ENCODE assay signal across 8 cellular contexts in genomic region chr2:64018715-64019082, GRCh38. TPM values are rescaled to one million over a fixed set of nuclear protein-coding genes. Genes with fewer than 3 reads are reported as not detected.
DNase-seq lines count a peak whose midpoint lies in the region; ATAC-seq, FAIRE-seq and TF ChIP-seq lines count a peak whose summit lies in the region.

No MANE protein-coding gene starts in this region.

- intact Hi-C loops in endothelial cell of umbilical vein (cut with micrococcal nuclease): loop anchor here (2.0 to 10.0 kb wide), 2 partner anchors 46 to 324 kb away; no protein-coding TSS in a partner anchor
- intact Hi-C loops in mucosa of descending colon (cut with DNase I, micrococcal nuclease): no loop called here
- intact Hi-C loops in tibial artery (cut with DNase I; ENCODE audit: low total_unique reads): loop anchor here (5.0 kb wide), 1 partner anchor 124 kb away; the partner anchor contains the start of gene PELI1

- H3K4me2 ChIP-seq in endothelial cell of umbilical vein (ENCODE audit: insufficient read depth, low read length): peak overlapping the region; percentile 79

- peak; percentile 47 for ATAC-seq in GM19372 (IDR thresholded peaks at IDR 0.05; ENCODE audit: low read depth, unreplicated experiment)
- peak; percentile 33 for ATAC-seq in HG03457 (IDR thresholded peaks at IDR 0.05; ENCODE audit: unreplicated experiment)
- ATAC-seq in mucosa of descending colon: peak; percentile 75
- no peak for ATAC-seq in left lobe of liver

- peaks cover 35% of the 10 kb centered on the region for H3K4me1 Mint-ChIP-seq in T-helper 2 cell treated with Interferon-gamma antibody and Interleukin-4, amounts not matched to agents 5 μg/mL and 100 μg/mL, for 36 hours (ENCODE audit: low read depth)

- CTCF ChIA-PET in endothelial cell of umbilical vein (lab: Charles Lee): interaction anchor here (0.7 to 1.0 kb wide), 3 partner anchors 10 to 129 kb away, joined by 3 to 4 read pairs (median 3); no protein-coding TSS in a partner anchor

- H3K36me3 ChIP-seq in endothelial cell of umbilical vein (ENCODE audit: control insufficient read depth in 2 of 2, extremely low read depth in 1 of 2, insufficient read depth in 2 of 2, low read length in 2 of 2) (no peaks in the 10 kb centered on the region), mucosa of descending colon (ENCODE audit: low read depth) (no peaks in the 10 kb centered on the region), tibial artery (no peaks in the 10 kb centered on the region)

- H3K4me3 Mint-ChIP-seq in T-helper 2 cell treated with Interferon-gamma antibody and Interleukin-4, amounts not matched to agents 5 μg/mL and 100 μg/mL, for 36 hours: peak overlapping the region; percentile 96

- no peak for TF ChIP-seq POLR2A in endothelial cell of umbilical vein (IDR thresholded peaks at IDR 0.05; ENCODE audit: low read depth, low read length)

- H3K36me3 Mint-ChIP-seq in T-helper 2 cell treated with Interferon-gamma antibody and Interleukin-4, amounts not matched to agents 5 μg/mL and 100 μg/mL, for 36 hours (ENCODE audit: low read depth): peaks cover 12% of the 10 kb centered on the region

- peak overlapping the region; percentile 67 to 92 (median 90) for H3K4me3 ChIP-seq in endothelial cell of umbilical vein (replicated peaks in 1 of 3; ENCODE audit: insufficient read depth in 1 of 3, low read depth in 1 of 3, low read length in 3 of 3)
- H3K4me3 ChIP-seq in mucosa of descending colon: peak overlapping the region; percentile 68
- H3K4me3 ChIP-seq in tibial artery: peak overlapping the region; percentile 71 to 87

- peak; percentile 71 for DNase-seq in CMK (ENCODE audit: low read depth)
- no peak for DNase-seq in T-helper 2 cell treated with Interferon-gamma antibody and Interleukin-4, amounts not matched to agents 5 μg/mL and 100 μg/mL, for 36 hours (ENCODE audit: low spot score)
- no peak for DNase-seq in endothelial cell of umbilical vein (ENCODE audit: low read depth, low spot score)
- peak; percentile 57 to 80 (median 78) for DNase-seq in mucosa of descending colon
- DNase-seq in tibial artery: peak; percentile 38 to 80
- DNase-seq in left lobe of liver (ENCODE audit: low spot score): no peak

- H4K20me1 ChIP-seq in endothelial cell of umbilical vein (replicated peaks; ENCODE audit: control insufficient read depth, extremely low read depth, insufficient read depth, low read length): no peaks in the 10 kb centered on the region

- H3K9ac ChIP-seq in endothelial cell of umbilical vein (replicated peaks; ENCODE audit: extremely low read depth, insufficient read depth, low read length): peak overlapping the region; percentile 93

- POLR2A ChIA-PET in endothelial cell of umbilical vein (lab: Charles Lee): interaction anchor here (0.6 kb wide), 2 partner anchors 10 to 125 kb away, joined by 3 to 5 read pairs; no protein-coding TSS in a partner anchor

- H3K27me3 Mint-ChIP-seq in T-helper 2 cell treated with Interferon-gamma antibody and Interleukin-4, amounts not matched to agents 5 μg/mL and 100 μg/mL, for 36 hours (ENCODE audit: low read depth): no peaks in the 10 kb centered on the region

- dilution Hi-C loops in endothelial cell of umbilical vein (cut with MboI; ENCODE audit: extremely low pct_ligation_motif_present, low sequenced_read_pairs): no loop called here

- peaks cover 22% of the 10 kb centered on the region for H3K4me1 ChIP-seq in endothelial cell of umbilical vein (ENCODE audit: control insufficient read depth, extremely low read depth, insufficient read depth, low read length)
- H3K4me1 ChIP-seq in mucosa of descending colon (ENCODE audit: low read depth): peaks cover 21% of the 10 kb centered on the region
- peaks cover 0 to 38% (median 16%) of the 10 kb centered on the region in 4 donors for H3K4me1 ChIP-seq in tibial artery

- H3K79me2 ChIP-seq in endothelial cell of umbilical vein (ENCODE audit: control insufficient read depth, insufficient read depth, low read length): peaks cover 47% of the 10 kb centered on the region

- H2AFZ ChIP-seq in endothelial cell of umbilical vein (ENCODE audit: low read depth, low read length): peak overlapping the region; percentile 84

- H3K9me3 ChIP-seq in endothelial cell of umbilical vein (replicated peaks; ENCODE audit: control insufficient read depth, insufficient read depth, low read length) (no peaks in the 10 kb centered on the region), mucosa of descending colon (no peaks in the 10 kb centered on the region), tibial artery (no peaks in the 10 kb centered on the region)

- BruUV-seq in endothelial cell of umbilical vein (replicated peaks; lab: Mats Ljungman, UMichigan): no TSS peak

- H3K9me1 ChIP-seq in endothelial cell of umbilical vein (replicated peaks; ENCODE audit: control insufficient read depth, extremely low read depth, insufficient read depth, low read length): no peaks in the 10 kb centered on the region

- H3K27ac ChIP-seq in endothelial cell of umbilical vein (ENCODE audit: insufficient read depth, low read depth, low read length) (peak overlapping the region; percentile 63), tibial artery (peak overlapping the region; percentile 95 to 99)

- no peak for FAIRE-seq in endothelial cell of umbilical vein (lab: Jason Lieb, UNC)

- no peaks in the 10 kb centered on the region for H3K9me3 Mint-ChIP-seq in T-helper 2 cell treated with Interferon-gamma antibody and Interleukin-4, amounts not matched to agents 5 μg/mL and 100 μg/mL, for 36 hours

- TF ChIP-seq CTCF in endothelial cell of umbilical vein (IDR thresholded peaks at IDR 0.05; ENCODE audit: extremely low read depth in 1 of 2, insufficient read depth in 1 of 2, low read depth in 1 of 2, low read length in 2 of 2) (no peak), mucosa of descending colon (IDR thresholded peaks at IDR 0.05) (no peak), tibial artery (IDR thresholded peaks at IDR 0.05) (no peak)

- H3K27me3 ChIP-seq in endothelial cell of umbilical vein (ENCODE audit: control insufficient read depth in 2 of 2, insufficient read depth in 2 of 2, low read length in 2 of 2): no peaks in the 10 kb centered on the region
- no peaks in the 10 kb centered on the region for H3K27me3 ChIP-seq in tibial artery

- peak overlapping the region; percentile 91 for H3K27ac Mint-ChIP-seq in T-helper 2 cell treated with Interferon-gamma antibody and Interleukin-4, amounts not matched to agents 5 μg/mL and 100 μg/mL, for 36 hours

TF ChIP-seq in endothelial cell of umbilical vein, 7 proteins besides CTCF, POLR2A, EP300 and RAD21:
- TF ChIP-seq POLR2AphosphoS5 (IDR thresholded peaks at IDR 0.05; ENCODE audit: insufficient read depth, low read depth, low read length) (peak; percentile 42), MAX (IDR thresholded peaks at IDR 0.05; ENCODE audit: insufficient read depth, insufficient read length) (no peak), FOS (IDR thresholded peaks at IDR 0.05; ENCODE audit: borderline replicate concordance, insufficient read depth, low read length) (no peak)
TF ChIP-seq in endothelial cell of umbilical vein: peak in this region for 1.

RNA-seq across cellular contexts. Expression of gene VPS54, which starts 0.5 kb away (rescaled TPM):
- total RNA-seq in endothelial cell of umbilical vein (17.6 and 17.7 TPM in 2 replicates), mucosa of descending colon (10 to 100 TPM; 18.1 to 25.7 (median 21.9) TPM), left lobe of liver (12.3 TPM)
- polyA plus RNA-seq in endothelial cell of umbilical vein: 4.3 and 6.3 TPM in 2 replicates
- 7.6 and 8.4 TPM in 2 replicates for polyA plus RNA-seq in endothelial cell of umbilical vein (2011; cell fraction: cytosol; rRNA removed)
- 18.5 and 25.0 TPM in 2 replicates for polyA plus RNA-seq in endothelial cell of umbilical vein (2011; cell fraction: nucleus; rRNA removed)
- polyA plus RNA-seq in endothelial cell of umbilical vein (2012): 15.3 and 19.5 TPM in 2 replicates
- polyA minus RNA-seq in endothelial cell of umbilical vein: 11.4 and 12.0 TPM in 2 replicates
- polyA minus RNA-seq in endothelial cell of umbilical vein (2011; cell fraction: cytosol; rRNA and poly(A)+ RNA removed): 7.1 TPM
- 20.0 and 28.6 TPM in 2 replicates for polyA minus RNA-seq in endothelial cell of umbilical vein (2011; cell fraction: nucleus; rRNA and poly(A)+ RNA removed)

Comparison
In these comparisons a context has a peak if more than half of its experiments do, and no peak if none do; other contexts are left out.
1. DNase-seq: peak in CMK (single experiment), mucosa of descending colon (3 of 3) and tibial artery (2 of 2); none in T-helper 2 cell treated with Interferon-gamma antibody and Interleukin-4, amounts not matched to agents 5 μg/mL and 100 μg/mL, for 36 hours (single experiment), endothelial cell of umbilical vein (single experiment) and left lobe of liver (single experiment).
2. intact Hi-C loops: an anchor here in endothelial cell of umbilical vein (2.0 to 10.0 kb wide) and tibial artery (5.0 kb wide); none called in mucosa of descending colon.
3. Peak in every context shown above with its lines, with median percentiles within 50 percentile points of each other: H3K4me3 ChIP-seq.